13 cellular contexts compared by ENCODE assay signal in the genomic region with DNA sequence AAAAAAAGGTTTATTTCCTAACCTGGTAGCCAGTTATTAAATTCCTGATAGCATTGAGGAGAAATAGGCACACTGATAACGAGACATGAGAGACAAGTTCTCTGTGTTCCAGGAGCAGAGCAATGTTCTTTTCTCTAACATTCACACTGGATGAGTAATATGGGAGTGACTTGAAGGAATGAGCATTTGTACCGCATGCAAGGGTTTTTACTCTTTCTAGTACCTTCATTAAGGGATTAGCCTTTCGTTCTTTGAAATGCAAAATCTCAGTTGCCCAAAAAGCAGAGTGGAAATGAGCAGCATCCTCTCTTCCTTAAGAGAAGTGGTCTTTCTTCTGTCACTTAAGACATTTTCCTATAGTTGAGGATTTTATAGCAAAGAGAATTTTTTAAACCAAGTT. TPM values are rescaled to one million over a fixed set of nuclear protein-coding genes. Genes with fewer than 3 reads are reported as not detected.
A peak's percentile ranks its signal among the peaks of the same experiment; 100 is the strongest.
DNase-seq lines count a peak whose midpoint lies in the region; ATAC-seq and TF ChIP-seq lines count a peak whose summit lies in the region.
"Had no signal": no experiment of that assay in that cellular context is flagged by ENCODE, and none has a peak within 500 bp of the region (broad histone marks: within the 10 kb centered on the region; RNA-seq: fewer than 3 reads in every experiment).

No MANE protein-coding gene starts in this region.

- in situ Hi-C loops in SK-MEL-5 (cut with HindIII; ENCODE audit: low pct_unique_long_range_greater_than_20kb, low sequenced_read_pairs), result no loop called here

- ATAC-seq in omental fat pad (ENCODE audit: low FRiP score) (peak; percentile 86), HG02678 (IDR thresholded peaks at IDR 0.05; ENCODE audit: unreplicated experiment) (no peak)

- H3K4me3 ChIP-seq in fibroblast of the aortic adventitia (ENCODE audit: low read depth, low read length), result no peak overlapping the region
- H3K4me3 ChIP-seq: thoracic aorta had no signal

- no peak for TF ChIP-seq CTCF in fibroblast of the aortic adventitia (IDR thresholded peaks at IDR 0.05; ENCODE audit: insufficient read depth, low read length)
- no peak for TF ChIP-seq CTCF in omental fat pad (IDR thresholded peaks at IDR 0.05)

- peaks cover 62% of the 10 kb centered on the region for H3K4me1 ChIP-seq in ES-I3 (ENCODE audit: insufficient read depth, low read length)

- H3K9me3 ChIP-seq in ES-I3 (ENCODE audit: control insufficient read depth, insufficient read depth, low read length), result no peaks in the 10 kb centered on the region
- H3K9me3 ChIP-seq: thoracic aorta had no signal

- no peaks in the 10 kb centered on the region for H3K36me3 ChIP-seq in ES-I3 (ENCODE audit: insufficient read depth, low read length)
- H3K36me3 ChIP-seq: thoracic aorta had no signal

- peak overlapping the region; percentile 28; the same call in 1 of the 2 replicates for H3K9ac ChIP-seq in ES-I3 (ENCODE audit: low read depth, low read length)

- peak; percentile 40 for DNase-seq in SK-MEL-5 (ENCODE audit: low read depth, low spot score)
- DNase-seq in fibroblast of the aortic adventitia (ENCODE audit: low read depth), result peak; percentile 74
- no peak for DNase-seq in omental fat pad (ENCODE audit: low spot score)
- DNase-seq in NCI-H510A (lab: John Stamatoyannopoulos, UW), result no peak
- no peak for DNase-seq in activated CD4-positive, alpha-beta T cell treated with anti-CD3 and anti-CD28 coated beads, Interleukin-2, amount 50 U/mL, for 4 hours
- DNase-seq in NCI-H1694 (lab: John Stamatoyannopoulos, UW), result no peak
- DNase-seq: activated naive CD8-positive, alpha-beta T cell treated with anti-CD3 and anti-CD28 coated beads, Interleukin-2, amount 10 ng/mL, durations not matched to agents 7 days and 5 days; DMS79; Kasumi-1; NK-92 treated with Interleukin-12 subunit alpha and Interleukin-12 subunit beta, amount 100 ng/mL, for 24 hours had no signal

RNA-seq across cellular contexts. Expression of a gene that starts 54.7 kb away (rescaled TPM):
- total RNA-seq in SK-MEL-5 (2014; rRNA removed; shearing (Covaris generic)), result 30.5 and 32.3 TPM in 2 replicates
- 8.5 and 14.5 TPM in 2 replicates for polyA plus RNA-seq in SK-MEL-5 (2015; cell fraction: cytosol; rRNA removed)
- 15.4 and 24.1 TPM in 2 replicates for polyA plus RNA-seq in SK-MEL-5 (2015; cell fraction: nucleus; rRNA removed)
- total RNA-seq in fibroblast of the aortic adventitia (ENCODE audit: low replicate concordance), result 5.6 and 55.6 TPM in 2 replicates
- total RNA-seq in omental fat pad, result 100 to 1,000 TPM in 1 of 4 donors, 10 to 100 TPM in 3; 43.1 to 111 (median 51.5) TPM

Comparison
In these comparisons a context has a peak if more than half of its experiments do, and no peak if none do; other contexts are left out.
1. DNase-seq: peak in SK-MEL-5 (single experiment) and fibroblast of the aortic adventitia (single experiment); none in omental fat pad (single experiment), NCI-H510A (single experiment), activated CD4-positive, alpha-beta T cell treated with anti-CD3 and anti-CD28 coated beads, Interleukin-2, amount 50 U/mL, for 4 hours (0 of 2) and NCI-H1694 (single experiment).